22 cellular contexts compared by ENCODE assay signal in the genomic region with DNA sequence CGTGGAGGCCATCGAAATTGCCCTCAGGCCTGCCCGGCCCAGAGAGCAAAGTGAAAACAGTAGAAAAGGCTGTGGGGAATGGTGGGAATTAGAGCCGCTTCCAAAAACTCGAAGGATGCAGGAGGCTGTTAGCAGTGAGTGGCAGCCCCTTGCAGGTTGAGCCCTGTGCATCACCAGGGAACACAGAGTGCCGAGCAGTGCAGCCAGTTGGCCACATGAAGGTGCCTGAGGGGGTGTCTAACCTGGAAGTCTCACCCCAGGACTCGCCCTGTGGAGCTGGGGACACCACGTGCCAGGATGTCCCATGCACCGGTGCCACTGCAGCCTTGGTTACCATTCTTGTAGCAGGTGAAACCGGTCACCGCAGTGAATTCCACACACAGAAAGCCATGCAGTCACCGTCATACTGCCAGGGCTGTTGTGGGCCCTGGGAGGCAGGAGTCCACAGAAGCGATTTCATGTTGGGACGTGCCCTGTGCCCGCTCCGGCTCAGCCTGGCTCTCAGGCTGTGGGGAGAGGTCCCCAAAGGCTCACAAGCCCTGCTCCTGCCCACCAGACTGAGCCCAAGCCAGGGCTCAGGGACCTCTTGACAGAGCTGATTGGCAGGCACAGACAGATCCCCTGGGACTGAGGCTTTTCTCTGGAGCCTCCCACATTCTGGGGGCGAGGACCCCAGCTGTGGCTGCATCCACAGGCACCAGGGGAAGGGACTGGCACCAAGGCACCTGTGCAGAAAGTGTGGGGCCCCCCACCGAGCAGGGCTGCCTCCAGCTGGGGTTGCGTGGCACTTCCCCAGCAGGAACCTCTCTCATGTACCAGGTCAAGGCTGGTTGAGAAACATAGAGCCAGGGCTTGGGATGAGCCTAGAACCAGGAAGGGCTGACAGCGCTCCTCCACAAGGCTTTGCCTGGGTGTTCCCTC. TPM values are rescaled to one million over a fixed set of nuclear protein-coding genes. Genes with fewer than 3 reads are reported as not detected.
DNase-seq lines count a peak whose midpoint lies in the region; ATAC-seq and TF ChIP-seq lines count a peak whose summit lies in the region.
"Had no signal": no experiment of that assay in that cellular context is flagged by ENCODE, and none has a peak within 500 bp of the region (broad histone marks: within the 10 kb centered on the region; RNA-seq: fewer than 3 reads in every experiment).

No MANE protein-coding gene starts in this region.

- 71 to 84% methylated on average over 20 of the region's 20 CpGs for WGBS in sigmoid colon, 2 donors

- H3K27me3 ChIP-seq in left lung (peaks cover 0 to 61% of the 10 kb centered on the region in 2 donors), sigmoid colon (peaks cover 0 to 76% (median 25%) of the 10 kb centered on the region in 3 donors), brain microvascular endothelial cell (replicated peaks) (no peaks in the 10 kb centered on the region)

- H3K4me3 ChIP-seq in HEK293 (ENCODE audit: low read depth, low read length) (no peak overlapping the region), left lung (no peak overlapping the region), sigmoid colon (no peak overlapping the region), brain microvascular endothelial cell (ENCODE audit: low read depth, low read length) (no peak overlapping the region)
- H3K4me3 ChIP-seq: A549, GM12878, GM23338, K562, PC-9 had no signal

- POLR2A ChIA-PET in HEK293 (lab: Yijun Ruan, JAX), result no interaction called here

- DNase-seq in activated effector memory CD4-positive, alpha-beta T cell treated with anti-CD3 and anti-CD28 coated beads, Interleukin-2, amount 50 U/mL, for 16 hours, result peak; percentile 53
- no peak for DNase-seq in activated effector memory CD4-positive, alpha-beta T cell treated with Interleukin-2 at 50 U/mL for 16 hours
- DNase-seq in left lung (peak; percentile 19 to 41), sigmoid colon (peak; percentile 48), NCI-H1694 (lab: John Stamatoyannopoulos, UW) (no peak), brain microvascular endothelial cell (no peak), OCI-M2 (lab: John Stamatoyannopoulos, UW; ENCODE audit: unreplicated experiment) (no peak)
- DNase-seq: DMS 273 treated with DMSO at 0.1 percent for 48 hours, GDM1, MV-4-11, NCI-H1436, NCI-H2029 treated with DMSO at 0.1 percent for 48 hours, NCI-H510A treated with DMSO at 0.1 percent for 48 hours, NCI-H82, PC-9 had no signal

- H3K27ac ChIP-seq in HEK293 (ENCODE audit: extremely low read depth, low read depth, low read length), result no peak overlapping the region
- H3K27ac ChIP-seq in left lung, result no peak overlapping the region
- no peak overlapping the region for H3K27ac ChIP-seq in sigmoid colon
- H3K27ac ChIP-seq in brain microvascular endothelial cell, result no peak overlapping the region
- H3K27ac ChIP-seq: A549, C4-2B, PC-9 had no signal

- H3K36me3 ChIP-seq in HEK293 (ENCODE audit: control insufficient read depth in 2 of 2, insufficient read depth in 1 of 2, low read length in 2 of 2) (no peaks in the 10 kb centered on the region), left lung (no peaks in the 10 kb centered on the region), sigmoid colon (no peaks in the 10 kb centered on the region), brain microvascular endothelial cell (replicated peaks) (no peaks in the 10 kb centered on the region)

- TF ChIP-seq POLR2A in sigmoid colon (IDR thresholded peaks at IDR 0.05), result no peak

- in situ Hi-C loops in brain microvascular endothelial cell (cut with HindIII; ENCODE audit: low pct_ligation_motif_present, low sequenced_read_pairs), result no loop called here

- intact Hi-C loops in left lung (cut with DNase I), result no loop called here
- intact Hi-C loops in sigmoid colon (cut with DNase I), result no loop called here

- H3K4me1 ChIP-seq in HEK293 (ENCODE audit: control insufficient read depth, insufficient read depth, low read length) (no peaks in the 10 kb centered on the region), left lung (no peaks in the 10 kb centered on the region), sigmoid colon (no peaks in the 10 kb centered on the region)
- H3K4me1 ChIP-seq: A549 had no signal

- TF ChIP-seq CTCF in HEK293 (tag by site-specific recombination; IDR thresholded peaks at IDR 0.05) (no peak), left lung (IDR thresholded peaks at IDR 0.05) (no peak), sigmoid colon (IDR thresholded peaks at IDR 0.05) (no peak), brain microvascular endothelial cell (IDR thresholded peaks at IDR 0.05; ENCODE audit: low read depth, low read length, missing control alignments) (no peak)

- no peak for TF ChIP-seq EP300 in sigmoid colon (IDR thresholded peaks at IDR 0.05)

- CTCF ChIA-PET in HEK293 (lab: Yijun Ruan, JAX), result interaction anchor here (1.8 kb wide), 1 partner anchor 8 kb away, joined by 5 read pairs; no protein-coding TSS in a partner anchor

- no peak for ATAC-seq in left lung
- ATAC-seq: A549, GM12878, GM23338, HCT116, K562 had no signal

- H3K9me3 ChIP-seq in HEK293 (ENCODE audit: control insufficient read depth, insufficient read depth, low read depth, low read length) (no peaks in the 10 kb centered on the region), left lung (peaks cover 0 to 19% of the 10 kb centered on the region in 2 donors), sigmoid colon (peaks cover 0 to 18% (median 2%) of the 10 kb centered on the region in 4 donors)
- H3K9me3 ChIP-seq: A549 had no signal

TF ChIP-seq in HEK293, 187 proteins besides CTCF, POLR2A, EP300 and RAD21:
- TF ChIP-seq ZBTB8A (tag by site-specific recombination; IDR thresholded peaks at IDR 0.05), result 0 out of 2 replicates have a peak, but pooled peaks have one; percentile 10
- TF ChIP-seq, protein P1, sequence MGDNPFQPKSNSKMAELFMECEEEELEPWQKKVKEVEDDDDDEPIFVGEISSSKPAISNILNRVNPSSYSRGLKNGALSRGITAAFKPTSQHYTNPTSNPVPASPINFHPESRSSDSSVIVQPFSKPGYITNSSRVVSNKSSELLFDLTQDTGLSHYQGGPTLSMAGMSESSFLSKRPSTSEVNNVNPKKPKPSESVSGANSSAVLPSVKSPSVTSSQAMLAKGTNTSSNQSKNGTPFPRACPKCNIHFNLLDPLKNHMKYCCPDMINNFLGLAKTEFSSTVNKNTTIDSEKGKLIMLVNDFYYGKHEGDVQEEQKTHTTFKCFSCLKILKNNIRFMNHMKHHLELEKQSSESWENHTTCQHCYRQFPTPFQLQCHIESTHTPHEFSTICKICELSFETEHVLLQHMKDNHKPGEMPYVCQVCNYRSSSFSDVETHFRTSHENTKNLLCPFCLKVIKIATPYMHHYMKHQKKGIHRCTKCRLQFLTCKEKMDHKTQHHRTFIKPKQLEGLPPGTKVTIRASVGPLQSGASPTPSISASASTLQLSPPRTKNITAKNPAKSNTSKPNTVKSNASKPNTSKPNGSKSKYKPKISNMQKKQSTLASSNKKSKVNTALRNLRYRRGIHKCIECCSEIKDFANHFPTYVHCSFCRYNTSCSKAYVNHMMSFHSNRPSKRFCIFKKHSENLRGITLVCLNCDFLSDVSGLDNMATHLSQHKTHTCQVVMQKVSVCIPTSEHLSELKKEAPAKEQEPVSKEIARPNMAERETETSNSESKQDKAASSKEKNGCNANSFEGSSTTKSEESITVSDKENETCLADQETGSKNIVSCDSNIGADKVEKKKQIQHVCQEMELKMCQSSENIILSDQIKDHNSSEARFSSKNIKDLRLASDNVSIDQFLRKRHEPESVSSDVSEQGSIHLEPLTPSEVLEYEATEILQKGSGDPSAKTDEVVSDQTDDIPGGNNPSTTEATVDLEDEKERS (tag by site-specific recombination; IDR thresholded peaks at IDR 0.05), result no peak
- TF ChIP-seq ZNF664 (tag by site-specific recombination; IDR thresholded peaks at IDR 0.05), result no peak
- TF ChIP-seq ZIC2 (tag by site-specific recombination; IDR thresholded peaks at IDR 0.05), result peak; percentile 67
- peak; percentile 32; the same call in 1 of the 2 replicates for TF ChIP-seq GLIS1 (tag by site-specific recombination; IDR thresholded peaks at IDR 0.05)

RNA-seq across cellular contexts. Expression of a gene that starts 16.7 kb away (rescaled TPM):
- total RNA-seq in left lung, result not detected
- total RNA-seq in sigmoid colon, result not detected
- not detected for polyA plus RNA-seq in sigmoid colon
- total RNA-seq: GM12878, GM23338, K562, PC-9 had no signal
- polyA plus RNA-seq: A549, GM12878, GM23338, K562 had no signal

Comparison
In these comparisons a context has a peak if more than half of its experiments do, and no peak if none do; other contexts are left out.
1. DNase-seq: peak in activated effector memory CD4-positive, alpha-beta T cell treated with anti-CD3 and anti-CD28 coated beads, Interleukin-2, amount 50 U/mL, for 16 hours (single experiment), left lung (2 of 2) and sigmoid colon (single experiment); none in activated effector memory CD4-positive, alpha-beta T cell treated with Interleukin-2 at 50 U/mL for 16 hours (single experiment), NCI-H1694 (single experiment), brain microvascular endothelial cell (single experiment) and OCI-M2 (single experiment).